In the genomic region with DNA sequence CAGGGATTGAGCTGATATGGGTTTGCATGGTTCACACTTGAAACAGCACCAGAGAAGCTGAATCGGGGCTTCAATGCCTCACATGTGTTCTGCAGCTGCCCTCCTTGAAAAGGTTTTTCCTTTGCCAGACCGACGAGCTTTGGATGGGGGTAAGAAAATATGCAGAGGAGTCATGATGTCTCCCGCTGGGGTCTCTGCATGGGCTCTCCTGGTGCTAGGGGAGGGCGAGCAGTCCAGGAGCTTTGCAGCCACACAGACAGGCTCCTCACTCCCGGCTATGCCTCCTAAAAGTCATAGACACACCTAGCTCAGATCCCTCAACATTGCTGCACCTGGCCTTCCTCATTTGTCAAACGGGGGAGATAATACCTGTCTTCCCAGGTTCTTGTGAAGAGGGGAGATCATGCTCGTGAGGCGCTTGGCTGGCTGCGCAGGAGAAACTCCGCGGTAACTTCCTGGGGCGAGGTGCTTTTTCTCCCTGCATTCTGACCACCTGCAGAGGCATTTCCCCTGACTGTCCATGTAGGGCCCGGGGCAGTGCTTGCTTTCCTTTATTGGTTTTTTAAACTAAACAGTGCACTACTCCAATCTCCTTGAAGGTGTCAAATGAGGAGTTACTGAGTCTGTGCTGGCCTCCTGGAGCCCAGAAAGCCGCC, we compare ENCODE assay signal across 9 cellular contexts.
DNase-seq lines count a peak whose midpoint lies in the region; ATAC-seq, FAIRE-seq and TF ChIP-seq lines count a peak whose summit lies in the region.
"Had no signal": no experiment of that assay in that cellular context is flagged by ENCODE, and none has a peak within 500 bp of the region (broad histone marks: within the 10 kb centered on the region; RNA-seq: fewer than 3 reads in every experiment).

No MANE protein-coding gene starts in this region.

- intact Hi-C loops in dorsolateral prefrontal cortex (cut with DNase I), result no loop called here

- peaks cover 9 to 40% of the 10 kb centered on the region in 2 experiments; a peak in 2 of 4 replicates for H3K4me1 ChIP-seq in SK-N-SH (ENCODE audit: control insufficient read depth in 1 of 2, insufficient read depth in 2 of 2, low read depth in 1 of 2, low read length in 1 of 2)
- H3K4me1 ChIP-seq in astrocyte (ENCODE audit: insufficient read depth, low read length), result no peaks in the 10 kb centered on the region
- peaks cover 51 to 76% (median 62%) of the 10 kb centered on the region in 3 donors for H3K4me1 ChIP-seq in skeletal muscle tissue (ENCODE audit: control insufficient read depth in 3 of 3, insufficient read depth in 3 of 3, low read length in 3 of 3)

- WGBS in SK-N-SH (ENCODE audit: low lambda C conversion rate), result 85% methylated on average over 13 of the region's 15 CpGs

- H3K4me3 Mint-ChIP-seq in astrocyte (ENCODE audit: unreplicated experiment), result no peak overlapping the region
- H3K4me3 Mint-ChIP-seq: activated naive CD4-positive, alpha-beta T cell treated with anti-CD3 and anti-CD28 coated beads for 36 hours had no signal

- H3K9me3 ChIP-seq in SK-N-SH (no peaks in the 10 kb centered on the region), astrocyte (ENCODE audit: insufficient read depth, low read depth, low read length) (no peaks in the 10 kb centered on the region), skeletal muscle tissue (ENCODE audit: control insufficient read depth in 3 of 3, low read length in 3 of 3) (no peaks in the 10 kb centered on the region)

- no peaks in the 10 kb centered on the region for H3K9me2 ChIP-seq in SK-N-SH

- H3K9ac ChIP-seq in SK-N-SH (no peak overlapping the region), astrocyte (ENCODE audit: low read length) (no peak overlapping the region), skeletal muscle tissue (ENCODE audit: low read depth in 1 of 3, low read length in 3 of 3) (peak overlapping the region in 2 of 3 donors; percentile 34 to 54)

- FAIRE-seq in astrocyte (lab: Jason Lieb, UNC), result no peak

- H3K36me3 Mint-ChIP-seq in astrocyte (ENCODE audit: low read depth, unreplicated experiment), result peaks cover 2% of the 10 kb centered on the region

- peaks cover 11% of the 10 kb centered on the region in 2 experiments for H3K36me3 ChIP-seq in SK-N-SH (replicated peaks in 1 of 2; ENCODE audit: control insufficient read depth in 1 of 2, insufficient read depth in 2 of 2, low read length in 1 of 2)
- H3K36me3 ChIP-seq in astrocyte (ENCODE audit: insufficient read depth, low read length), result no peaks in the 10 kb centered on the region
- H3K36me3 ChIP-seq in skeletal muscle tissue (ENCODE audit: control insufficient read depth in 3 of 3, insufficient read depth in 3 of 3, low read length in 3 of 3), result no peaks in the 10 kb centered on the region

- H3K27me3 Mint-ChIP-seq in astrocyte (ENCODE audit: low read depth, unreplicated experiment), result peaks cover 32% of the 10 kb centered on the region

- no peak for TF ChIP-seq RAD21 in SK-N-SH (IDR thresholded peaks at IDR 0.05; ENCODE audit: low read length)

- TF ChIP-seq EP300 in SK-N-SH (IDR thresholded peaks at IDR 0.05; ENCODE audit: borderline replicate concordance in 1 of 2, low read depth in 1 of 2, low read length in 1 of 2), result no peak

- peaks cover 14% of the 10 kb centered on the region for H3K4me1 Mint-ChIP-seq in astrocyte (ENCODE audit: low read depth, unreplicated experiment)

- no peaks in the 10 kb centered on the region; the same call in 1 of the 2 replicates for H3K79me2 ChIP-seq in SK-N-SH (ENCODE audit: insufficient read depth)
- H3K79me2 ChIP-seq in astrocyte (ENCODE audit: insufficient read depth, low read length), result no peaks in the 10 kb centered on the region

- POLR2A ChIA-PET in SK-N-SH (lab: Yijun Ruan, JAX), result interaction anchor here (1.0 kb wide), 1 partner anchor 9 kb away, joined by 4 read pairs; no protein-coding TSS in a partner anchor

- H2AFZ ChIP-seq in SK-N-SH (ENCODE audit: low read depth) (no peak overlapping the region), astrocyte (ENCODE audit: low read depth, low read length) (no peak overlapping the region)

- H3K9me3 Mint-ChIP-seq in astrocyte (ENCODE audit: unreplicated experiment), result no peaks in the 10 kb centered on the region
- H3K9me3 Mint-ChIP-seq: activated naive CD4-positive, alpha-beta T cell treated with anti-CD3 and anti-CD28 coated beads for 36 hours had no signal

- no peaks in the 10 kb centered on the region for H3F3A ChIP-seq in SK-N-SH (replicated peaks; ENCODE audit: insufficient read depth)

- DNase-seq in SK-N-SH (no peak), astrocyte (ENCODE audit: low read depth) (no peak), T-helper 9 cell (no peak), NCI-H1092 (lab: John Stamatoyannopoulos, UW) (no peak), dorsolateral prefrontal cortex (no peak)

- no peak for TF ChIP-seq CTCF in SK-N-SH (IDR thresholded peaks at IDR 0.05)
- TF ChIP-seq CTCF in astrocyte (IDR thresholded peaks at IDR 0.05; ENCODE audit: insufficient read depth, low read depth, low read length), result no peak
- no peak for TF ChIP-seq CTCF in dorsolateral prefrontal cortex (IDR thresholded peaks at IDR 0.05 in 54 of 56, conservative IDR thresholded peaks at IDR 0.05 in 2 of 56; ENCODE audit: low read depth in 1 of 56, partially characterized antibody in 56 of 56)

- peak; percentile 8 for ATAC-seq in SK-N-SH treated with all-trans-retinoic acid at 6 μM for 48 hours
- peak; percentile 27 for ATAC-seq in HG02970 (IDR thresholded peaks at IDR 0.05; ENCODE audit: low FRiP score, unreplicated experiment)

- no peaks in the 10 kb centered on the region for H3K27me3 ChIP-seq in SK-N-SH (ENCODE audit: insufficient read depth)
- H3K27me3 ChIP-seq in astrocyte (ENCODE audit: insufficient read depth, low read length), result no peaks in the 10 kb centered on the region
- H3K27me3 ChIP-seq in skeletal muscle tissue (ENCODE audit: control insufficient read depth in 3 of 3, insufficient read depth in 3 of 3, low read length in 3 of 3), result no peaks in the 10 kb centered on the region
- H3K27me3 ChIP-seq in dorsolateral prefrontal cortex, result no peaks in the 10 kb centered on the region

- H3K4me2 ChIP-seq in SK-N-SH (no peak overlapping the region), astrocyte (ENCODE audit: low read length) (peak overlapping the region; percentile 32)

- H3K27ac ChIP-seq in SK-N-SH (ENCODE audit: low read depth in 2 of 2, low read length in 1 of 2), result no peak overlapping the region
- H3K27ac ChIP-seq in astrocyte (ENCODE audit: low read depth, low read length), result no peak overlapping the region
- H3K27ac ChIP-seq in skeletal muscle tissue (ENCODE audit: low read depth, low read length), result no peak overlapping the region
- peak overlapping the region in 3 of 59 donors; percentile 8 to 38 (median 24) for H3K27ac ChIP-seq in dorsolateral prefrontal cortex

- no peak overlapping the region for H3K27ac Mint-ChIP-seq in astrocyte (ENCODE audit: unreplicated experiment)
- H3K27ac Mint-ChIP-seq: activated naive CD4-positive, alpha-beta T cell treated with anti-CD3 and anti-CD28 coated beads for 36 hours had no signal

- H4K20me1 ChIP-seq in SK-N-SH (ENCODE audit: insufficient read depth) (no peaks in the 10 kb centered on the region), astrocyte (ENCODE audit: insufficient read depth, low read length) (no peaks in the 10 kb centered on the region)

- CTCF ChIA-PET in SK-N-SH (lab: Yijun Ruan, JAX), result interaction anchor here (0.6 to 7.0 kb wide), 39 partner anchors 8 to 264 kb away, joined by 3 to 95 read pairs (median 4); partner anchors contain the start of gene PLXNA2

- H3K4me3 ChIP-seq in SK-N-SH (ENCODE audit: low read depth in 2 of 2, low read length in 1 of 2) (no peak overlapping the region; a peak in 1 of 4 replicates), astrocyte (ENCODE audit: insufficient read depth, low read depth, low read length) (no peak overlapping the region), skeletal muscle tissue (ENCODE audit: low read length in 3 of 3) (no peak overlapping the region), dorsolateral prefrontal cortex (no peak overlapping the region)

TF ChIP-seq in SK-N-SH treated with all-trans-retinoic acid at 6 μM for 48 hours, 23 proteins besides CTCF, POLR2A, EP300 and RAD21 (continues in another document):
- TF ChIP-seq OSR1 (CRISPR knock-in tag; IDR thresholded peaks at IDR 0.05), result no peak
- no peak for TF ChIP-seq ISL1 (CRISPR knock-in tag; IDR thresholded peaks at IDR 0.05)
- TF ChIP-seq ZFP30 (CRISPR knock-in tag; IDR thresholded peaks at IDR 0.05), result no peak
- TF ChIP-seq ARNTL (CRISPR knock-in tag; IDR thresholded peaks at IDR 0.05; ENCODE audit: borderline replicate concordance, low read depth), result no peak
- no peak for TF ChIP-seq ZFP3 (CRISPR knock-in tag; IDR thresholded peaks at IDR 0.05)
- TF ChIP-seq TOX (CRISPR knock-in tag; IDR thresholded peaks at IDR 0.05; ENCODE audit: borderline replicate concordance), result no peak

TF ChIP-seq in SK-N-SH, 30 proteins besides CTCF, POLR2A, EP300 and RAD21:
- TF ChIP-seq TAF1 (IDR thresholded peaks at IDR 0.05; ENCODE audit: borderline replicate concordance, low read depth, low read length), result no peak

Comparison
In these comparisons a context has a peak if more than half of its experiments do, and no peak if none do; other contexts are left out.
1. H3K9ac ChIP-seq: peak in skeletal muscle tissue (2 of 3); none in SK-N-SH (single experiment) and astrocyte (single experiment).